ENCODE assay signal across 16 cellular contexts in genomic region chr6:6751197-6751596, GRCh38.
DNase-seq lines count a peak whose midpoint lies in the region; ATAC-seq and TF ChIP-seq lines count a peak whose summit lies in the region.
"Had no signal": no experiment of that assay in that cellular context is flagged by ENCODE, and none has a peak within 500 bp of the region (broad histone marks: within the 10 kb centered on the region; RNA-seq: fewer than 3 reads in every experiment).

No MANE protein-coding gene starts in this region.

- H3K36me3 Mint-ChIP-seq in Calu3 (ENCODE audit: insufficient read depth, unreplicated experiment) = peaks cover 5% of the 10 kb centered on the region
- H3K36me3 Mint-ChIP-seq in stimulated activated effector memory CD8-positive, alpha-beta T cell treated with anti-CD3 and anti-CD28 coated beads, Interleukin-12 subunit alpha, Interleukin-12 subunit beta, amount 100 ng/mL, for 72 hours = no peaks in the 10 kb centered on the region
- H3K36me3 Mint-ChIP-seq in effector memory CD8-positive, alpha-beta T cell (ENCODE audit: insufficient read depth) = no peaks in the 10 kb centered on the region
- H3K36me3 Mint-ChIP-seq: CD8-positive, alpha-beta memory T cell; stimulated activated naive B cell treated with anti-CD40 and anti-IgM and Interleukin-4, amounts not matched to agents 10 μg/mL and 1 μg/mL and 100 μg/mL, for 72 hours had no signal

- no TSS peak for BruUV-seq in Calu3 (replicated peaks; lab: Mats Ljungman, UMichigan)

- intact Hi-C loops in Calu3 (cut with micrococcal nuclease; ENCODE audit: unreplicated experiment) (no loop called here), left lung (cut with DNase I) (no loop called here)

- H3K27ac Mint-ChIP-seq in Calu3 (ENCODE audit: unreplicated experiment) = peak overlapping the region; percentile 52
- no peak overlapping the region for H3K27ac Mint-ChIP-seq in stimulated activated effector memory CD8-positive, alpha-beta T cell treated with anti-CD3 and anti-CD28 coated beads, Interleukin-12 subunit alpha, Interleukin-12 subunit beta, amount 100 ng/mL, for 72 hours
- H3K27ac Mint-ChIP-seq in effector memory CD8-positive, alpha-beta T cell = no peak overlapping the region
- H3K27ac Mint-ChIP-seq: activated CD4-positive, alpha-beta memory T cell treated with anti-CD3 and anti-CD28 coated beads, Interleukin-2, amount 10 ng/mL, durations not matched to agents 7 days and 5 days; stimulated activated naive B cell treated with anti-CD40 and anti-IgM and Interleukin-4, amounts not matched to agents 10 μg/mL and 1 μg/mL and 100 μg/mL, for 72 hours; T-helper 17 cell had no signal

- H3K27me3 Mint-ChIP-seq in Calu3 (ENCODE audit: unreplicated experiment) = no peaks in the 10 kb centered on the region
- peaks cover 0 to 46% of the 10 kb centered on the region in 2 donors for H3K27me3 Mint-ChIP-seq in effector memory CD8-positive, alpha-beta T cell

- no peaks in the 10 kb centered on the region for H3K9me3 ChIP-seq in left lung

- H3K4me1 Mint-ChIP-seq in Calu3 (ENCODE audit: low read depth, unreplicated experiment) = peaks cover 8% of the 10 kb centered on the region
- H3K4me1 Mint-ChIP-seq in stimulated activated effector memory CD8-positive, alpha-beta T cell treated with anti-CD3 and anti-CD28 coated beads, Interleukin-12 subunit alpha, Interleukin-12 subunit beta, amount 100 ng/mL, for 72 hours = peaks cover 14% of the 10 kb centered on the region
- H3K4me1 Mint-ChIP-seq in effector memory CD8-positive, alpha-beta T cell (ENCODE audit: low read depth in 2 of 2) = peaks cover 0 to 3% of the 10 kb centered on the region in 2 donors

- TF ChIP-seq CTCF in Calu3 (IDR thresholded peaks at IDR 0.05; ENCODE audit: unreplicated experiment) (no peak), left lung (IDR thresholded peaks at IDR 0.05) (no peak)

- no peaks in the 10 kb centered on the region for H3K27me3 ChIP-seq in left lung

- H3K4me3 Mint-ChIP-seq in Calu3 (ENCODE audit: low read depth, unreplicated experiment) = no peak overlapping the region
- H3K4me3 Mint-ChIP-seq in stimulated activated effector memory CD8-positive, alpha-beta T cell treated with anti-CD3 and anti-CD28 coated beads, Interleukin-12 subunit alpha, Interleukin-12 subunit beta, amount 100 ng/mL, for 72 hours = no peak overlapping the region
- no peak overlapping the region for H3K4me3 Mint-ChIP-seq in effector memory CD8-positive, alpha-beta T cell
- H3K4me3 Mint-ChIP-seq: activated CD4-positive, alpha-beta memory T cell treated with anti-CD3 and anti-CD28 coated beads, Interleukin-2, amount 10 ng/mL, durations not matched to agents 7 days and 5 days; CD8-positive, alpha-beta memory T cell; H9; stimulated activated naive B cell treated with anti-CD40 and anti-IgM and Interleukin-4, amounts not matched to agents 10 μg/mL and 1 μg/mL and 100 μg/mL, for 72 hours; T-helper 17 cell had no signal

- CTCF ChIA-PET in Calu3 (lab: Charles Lee) = no interaction called here

- H3K4me1 ChIP-seq in left lung = peaks cover 17 to 49% of the 10 kb centered on the region in 2 donors

- in situ Hi-C loops in KBM-7 (cut with MboI; ENCODE audit: low pct_unique_long_range_greater_than_20kb, low sequenced_read_pairs) = no loop called here

- DNase-seq in Calu3 = no peak
- peak; percentile 18 for DNase-seq in KBM-7
- DNase-seq in left lung = no peak
- DNase-seq in NK-92 treated with Interleukin-12 subunit alpha and Interleukin-12 subunit beta, amount 100 ng/mL, for 24 hours (lab: John Stamatoyannopoulos, UW) = no peak
- DNase-seq in stimulated activated effector memory CD8-positive, alpha-beta T cell treated with anti-CD3 and anti-CD28 coated beads, Interleukin-12 subunit alpha, Interleukin-12 subunit beta, amount 100 ng/mL, for 72 hours (ENCODE audit: low spot score in 2 of 2) = no peak
- DNase-seq in effector memory CD8-positive, alpha-beta T cell = no peak
- DNase-seq: activated CD4-positive, alpha-beta memory T cell treated with anti-CD3 and anti-CD28 coated beads, Interleukin-2, amount 10 ng/mL, durations not matched to agents 7 days and 5 days; activated effector memory CD4-positive, alpha-beta T cell treated with Interleukin-2 at 50 U/mL for 16 hours; CD8-positive, alpha-beta memory T cell; GDM1; H9; NCI-H1092; stimulated activated naive B cell treated with anti-CD40 and anti-IgM and Interleukin-4, amounts not matched to agents 10 μg/mL and 1 μg/mL and 100 μg/mL, for 72 hours; T-helper 17 cell had no signal

- peak overlapping the region; percentile 23 to 85 for H3K27ac ChIP-seq in left lung
- H3K27ac ChIP-seq in skin epidermis = peak overlapping the region in 18 of 21 experiments; percentile 1 to 89 (median 72)

- no peak for ATAC-seq in left lung
- no peak for ATAC-seq in stimulated activated effector memory CD8-positive, alpha-beta T cell treated with anti-CD3 and anti-CD28 coated beads, Interleukin-12 subunit alpha, Interleukin-12 subunit beta, amount 100 ng/mL, for 72 hours
- ATAC-seq in effector memory CD8-positive, alpha-beta T cell (replicated peaks) = no peak
- ATAC-seq: stimulated activated naive B cell treated with anti-CD40 and anti-IgM and Interleukin-4, amounts not matched to agents 10 μg/mL and 1 μg/mL and 100 μg/mL, for 72 hours; T-helper 17 cell had no signal

- no peak overlapping the region for H3K4me3 ChIP-seq in left lung
- no peak overlapping the region for H3K4me3 ChIP-seq in skin epidermis
- H3K4me3 ChIP-seq: lung had no signal

- no peaks in the 10 kb centered on the region for H3K36me3 ChIP-seq in left lung

- H3K9me3 Mint-ChIP-seq in Calu3 (ENCODE audit: low read depth, unreplicated experiment) = no peaks in the 10 kb centered on the region
- H3K9me3 Mint-ChIP-seq in stimulated activated effector memory CD8-positive, alpha-beta T cell treated with anti-CD3 and anti-CD28 coated beads, Interleukin-12 subunit alpha, Interleukin-12 subunit beta, amount 100 ng/mL, for 72 hours = no peaks in the 10 kb centered on the region
- no peaks in the 10 kb centered on the region for H3K9me3 Mint-ChIP-seq in effector memory CD8-positive, alpha-beta T cell
- H3K9me3 Mint-ChIP-seq: activated CD4-positive, alpha-beta memory T cell treated with anti-CD3 and anti-CD28 coated beads, Interleukin-2, amount 10 ng/mL, durations not matched to agents 7 days and 5 days; CD8-positive, alpha-beta memory T cell; stimulated activated naive B cell treated with anti-CD40 and anti-IgM and Interleukin-4, amounts not matched to agents 10 μg/mL and 1 μg/mL and 100 μg/mL, for 72 hours had no signal
